1 cellular context compared by ENCODE assay signal in genomic region chr20:49276201-49276894, GRCh38.
TF ChIP-seq lines count a peak whose summit lies in the region.

No MANE protein-coding gene starts in this region.

TF ChIP-seq in HepG2, 621 proteins besides CTCF, POLR2A, EP300 and RAD21:
- peak; percentile 54; the same call in 1 of the 2 replicates for TF ChIP-seq AKNA (CRISPR knock-in tag; IDR thresholded peaks at IDR 0.05; ENCODE audit: borderline replicate concordance)
- 0 out of 2 replicates have a peak, but pooled peaks have one; percentile 36 for TF ChIP-seq NFIC (IDR thresholded peaks at IDR 0.05; ENCODE audit: low read length)
- 0 out of 2 replicates have a peak, but pooled peaks have one; percentile 55 for TF ChIP-seq STAT6 (CRISPR knock-in tag; IDR thresholded peaks at IDR 0.05; ENCODE audit: borderline replicate concordance)
- TF ChIP-seq TCF12 (IDR thresholded peaks at IDR 0.05), result no peak
- TF ChIP-seq TCF12 (CRISPR knock-in tag; IDR thresholded peaks at IDR 0.05), result no peak
- peak; percentile 3; the same call in 1 of the 2 replicates for TF ChIP-seq ELF3 (CRISPR knock-in tag; IDR thresholded peaks at IDR 0.05)
- peak; percentile 45; the same call in 1 of the 2 replicates for TF ChIP-seq ZNF816 (CRISPR knock-in tag; IDR thresholded peaks at IDR 0.05; ENCODE audit: borderline replicate concordance)
- peak; percentile 47; the same call in 1 of the 2 replicates for TF ChIP-seq KLF11 (CRISPR knock-in tag; IDR thresholded peaks at IDR 0.05)
- no peak for TF ChIP-seq ZNF552 (CRISPR knock-in tag; IDR thresholded peaks at IDR 0.05; ENCODE audit: borderline replicate concordance)
- peak; percentile 20; the same call in 1 of the 2 replicates for TF ChIP-seq FOSL2 (CRISPR knock-in tag; IDR thresholded peaks at IDR 0.05)
- TF ChIP-seq ZFP62 (CRISPR knock-in tag; IDR thresholded peaks at IDR 0.05), result no peak
- TF ChIP-seq ZNF331 (CRISPR knock-in tag; IDR thresholded peaks at IDR 0.05), result 0 out of 2 replicates have a peak, but pooled peaks have one; percentile 20
- TF ChIP-seq ASH2L (IDR thresholded peaks at IDR 0.05; ENCODE audit: insufficient read length, low read depth, low read length), result peak; percentile 10
TF ChIP-seq in HepG2: peak in this region for 9.
